In genomic region chr6:22149501-22150490, GRCh38 we compare ENCODE assay signal across 9 cellular contexts.
DNase-seq lines count a peak whose midpoint lies in the region; ATAC-seq and TF ChIP-seq lines count a peak whose summit lies in the region.
"Had no signal": no experiment of that assay in that cellular context is flagged by ENCODE, and none has a peak within 500 bp of the region (broad histone marks: within the 10 kb centered on the region; RNA-seq: fewer than 3 reads in every experiment).

No MANE protein-coding gene starts in this region.

- peak overlapping the region; percentile 46 for H2BK5ac ChIP-seq in mesenchymal stem cell (ENCODE audit: low read depth, low read length, poor library complexity, severe bottlenecking)

- no peak for TF ChIP-seq CTCF in BE2C (IDR thresholded peaks at IDR 0.05; ENCODE audit: low read depth, low read length)
- no peak for TF ChIP-seq CTCF in brain microvascular endothelial cell (IDR thresholded peaks at IDR 0.05; ENCODE audit: low read depth, low read length, missing control alignments)
- TF ChIP-seq CTCF in MM.1S (IDR thresholded peaks at IDR 0.05; ENCODE audit: low read length), result no peak

- H3K79me1 ChIP-seq in mesenchymal stem cell (replicated peaks; ENCODE audit: low read length, poor library complexity, severe bottlenecking), result peaks cover 1% of the 10 kb centered on the region

- H4K8ac ChIP-seq in mesenchymal stem cell (ENCODE audit: low read length), result peak overlapping the region; percentile 57

- H3K36me3 ChIP-seq in BE2C (no peaks in the 10 kb centered on the region), brain microvascular endothelial cell (replicated peaks) (no peaks in the 10 kb centered on the region), mesenchymal stem cell (ENCODE audit: control insufficient read depth in 1 of 2, insufficient read depth in 2 of 2, low read depth in 1 of 2, low read length in 2 of 2) (no peaks in the 10 kb centered on the region), MM.1S (replicated peaks; ENCODE audit: insufficient read depth, low read length) (no peaks in the 10 kb centered on the region), GM23248 (ENCODE audit: low read depth) (no peaks in the 10 kb centered on the region)

- H3K14ac ChIP-seq in mesenchymal stem cell (ENCODE audit: low read length in 2 of 2), result no peak overlapping the region

- no peaks in the 10 kb centered on the region for H3F3A ChIP-seq in MM.1S (ENCODE audit: insufficient read depth, low read length)
- peaks cover 21% of the 10 kb centered on the region; the same call in 1 of the 2 replicates for H3F3A ChIP-seq in GM23248 (ENCODE audit: insufficient read depth)

- no peak overlapping the region for H3K9ac ChIP-seq in mesenchymal stem cell (ENCODE audit: low read length)
- H3K9ac ChIP-seq in MM.1S (ENCODE audit: low read length), result no peak overlapping the region
- no peak overlapping the region for H3K9ac ChIP-seq in GM23248

- H3K4ac ChIP-seq in mesenchymal stem cell (ENCODE audit: low read depth in 1 of 2, low read length in 2 of 2), result no peak overlapping the region

- no peak overlapping the region for H3K23ac ChIP-seq in mesenchymal stem cell (ENCODE audit: low read length in 2 of 2)

- DNase-seq in BE2C (peak; percentile 70), NCI-H146 treated with DMSO at 0.1 percent for 48 hours (lab: John Stamatoyannopoulos, UW; ENCODE audit: unreplicated experiment) (peak; percentile 44), brain microvascular endothelial cell (peak; percentile 6), mesenchymal stem cell (peak; percentile 41), MM.1S (no peak), GM23248 (no peak), HCEC 1CT (no peak)
- DNase-seq: PC-9 had no signal

- in situ Hi-C loops in brain microvascular endothelial cell (cut with HindIII; ENCODE audit: low pct_ligation_motif_present, low sequenced_read_pairs), result no loop called here
- in situ Hi-C loops in GM23248 (cut with MboI), result loop anchor here (25.0 kb wide), 1 partner anchor 1587 kb away; no protein-coding TSS in a partner anchor

- H4K91ac ChIP-seq in mesenchymal stem cell (ENCODE audit: low read length), result no peak overlapping the region

- 91% methylated on average over 11 of the region's 11 CpGs for WGBS in mesenchymal stem cell
- 62 to 65% methylated on average over 11 of the region's 11 CpGs for WGBS in GM23248 (ENCODE audit: low coverage in 1 of 2, low lambda C conversion rate in 2 of 2, missing lambda C conversion rate in 2 of 2), 2 experiments

- H3K9me3 ChIP-seq in BE2C (no peaks in the 10 kb centered on the region), mesenchymal stem cell (ENCODE audit: control insufficient read depth, low read length) (no peaks in the 10 kb centered on the region), MM.1S (replicated peaks; ENCODE audit: insufficient read depth, low read length) (no peaks in the 10 kb centered on the region), GM23248 (ENCODE audit: low read depth) (no peaks in the 10 kb centered on the region)

- H3K4me2 ChIP-seq in mesenchymal stem cell (ENCODE audit: low read length, poor library complexity, severe bottlenecking) (no peak overlapping the region), MM.1S (ENCODE audit: low read depth, low read length) (no peak overlapping the region), GM23248 (ENCODE audit: unreplicated experiment) (no peak overlapping the region)
- H3K4me2 ChIP-seq: PC-9 had no signal

- no peak for ATAC-seq in HG02642 (IDR thresholded peaks at IDR 0.05; ENCODE audit: poor library complexity, unreplicated experiment)

- H4K20me1 ChIP-seq in MM.1S (ENCODE audit: insufficient read depth, low read length) (no peaks in the 10 kb centered on the region), GM23248 (ENCODE audit: insufficient read depth) (no peaks in the 10 kb centered on the region)

- peak overlapping the region in 1 of 2 experiments; percentile 5 for H3K18ac ChIP-seq in mesenchymal stem cell (ENCODE audit: low read depth in 1 of 2, low read length in 2 of 2)

- no peak overlapping the region for H2BK15ac ChIP-seq in mesenchymal stem cell (ENCODE audit: low read depth, poor library complexity, severe bottlenecking)

- H3K9me2 ChIP-seq in MM.1S (replicated peaks; ENCODE audit: insufficient read depth, low read length), result no peaks in the 10 kb centered on the region
- H3K9me2 ChIP-seq in GM23248 (ENCODE audit: insufficient read depth), result no peaks in the 10 kb centered on the region

- H2BK12ac ChIP-seq in mesenchymal stem cell (ENCODE audit: low read length in 2 of 2), result peak overlapping the region in 1 of 2 experiments; percentile 6

- no peak overlapping the region for H3K27ac ChIP-seq in brain microvascular endothelial cell
- H3K27ac ChIP-seq in mesenchymal stem cell (ENCODE audit: low read length, poor library complexity, severe bottlenecking), result peak overlapping the region; percentile 81
- no peak overlapping the region for H3K27ac ChIP-seq in MM.1S (ENCODE audit: low read length)
- H3K27ac ChIP-seq in GM23248, result no peak overlapping the region
- H3K27ac ChIP-seq: PC-9 had no signal

- no peaks in the 10 kb centered on the region for H3K79me2 ChIP-seq in MM.1S (ENCODE audit: low read length)
- H3K79me2 ChIP-seq in GM23248 (ENCODE audit: insufficient read depth), result no peaks in the 10 kb centered on the region

- no peak overlapping the region for H2AFZ ChIP-seq in mesenchymal stem cell (ENCODE audit: low read depth, low read length)
- no peak overlapping the region for H2AFZ ChIP-seq in MM.1S (ENCODE audit: low read length)
- no peak overlapping the region for H2AFZ ChIP-seq in GM23248
- H2AFZ ChIP-seq: PC-9 had no signal

- peak overlapping the region; percentile 90 for H3K4me3 ChIP-seq in BE2C (ENCODE audit: low read depth, low read length)
- no peak overlapping the region for H3K4me3 ChIP-seq in brain microvascular endothelial cell (ENCODE audit: low read depth, low read length)
- no peak overlapping the region for H3K4me3 ChIP-seq in mesenchymal stem cell (ENCODE audit: insufficient read depth in 1 of 2, low read depth in 1 of 2, low read length in 2 of 2)
- no peak overlapping the region for H3K4me3 ChIP-seq in MM.1S (ENCODE audit: low read length)
- H3K4me3 ChIP-seq in GM23248, result no peak overlapping the region
- H3K4me3 ChIP-seq: PC-9 had no signal

- H3K4me1 ChIP-seq in BE2C (peaks cover 15% of the 10 kb centered on the region), mesenchymal stem cell (ENCODE audit: control insufficient read depth, insufficient read depth, low read depth, low read length) (peaks cover 18% of the 10 kb centered on the region), MM.1S (ENCODE audit: low read length) (no peaks in the 10 kb centered on the region), GM23248 (ENCODE audit: insufficient read depth) (peaks cover 23% of the 10 kb centered on the region)

- H3K27me3 ChIP-seq in BE2C (no peaks in the 10 kb centered on the region), brain microvascular endothelial cell (replicated peaks) (no peaks in the 10 kb centered on the region), mesenchymal stem cell (ENCODE audit: control insufficient read depth in 1 of 2, insufficient read depth in 1 of 2, low read length in 2 of 2) (peaks cover 0 to 2% of the 10 kb centered on the region in 2 experiments), MM.1S (replicated peaks; ENCODE audit: insufficient read depth, low read length) (no peaks in the 10 kb centered on the region), GM23248 (replicated peaks; ENCODE audit: insufficient read depth) (0 out of 2 replicates have a peak, but pooled peaks cover 6% of the 10 kb centered on the region)

- H2BK120ac ChIP-seq in mesenchymal stem cell (ENCODE audit: low read depth, low read length), result no peak overlapping the region

- peak overlapping the region; percentile 85 for H2AK5ac ChIP-seq in mesenchymal stem cell (ENCODE audit: low read length, severe bottlenecking)

Comparison
In these comparisons a context has a peak if more than half of its experiments do, and no peak if none do; other contexts are left out.
1. DNase-seq: peak in BE2C (single experiment), NCI-H146 treated with DMSO at 0.1 percent for 48 hours (single experiment), brain microvascular endothelial cell (single experiment) and mesenchymal stem cell (single experiment); none in MM.1S (single experiment), GM23248 (single experiment) and HCEC 1CT (single experiment).